8 cellular contexts compared by ENCODE assay signal in the genomic region with DNA sequence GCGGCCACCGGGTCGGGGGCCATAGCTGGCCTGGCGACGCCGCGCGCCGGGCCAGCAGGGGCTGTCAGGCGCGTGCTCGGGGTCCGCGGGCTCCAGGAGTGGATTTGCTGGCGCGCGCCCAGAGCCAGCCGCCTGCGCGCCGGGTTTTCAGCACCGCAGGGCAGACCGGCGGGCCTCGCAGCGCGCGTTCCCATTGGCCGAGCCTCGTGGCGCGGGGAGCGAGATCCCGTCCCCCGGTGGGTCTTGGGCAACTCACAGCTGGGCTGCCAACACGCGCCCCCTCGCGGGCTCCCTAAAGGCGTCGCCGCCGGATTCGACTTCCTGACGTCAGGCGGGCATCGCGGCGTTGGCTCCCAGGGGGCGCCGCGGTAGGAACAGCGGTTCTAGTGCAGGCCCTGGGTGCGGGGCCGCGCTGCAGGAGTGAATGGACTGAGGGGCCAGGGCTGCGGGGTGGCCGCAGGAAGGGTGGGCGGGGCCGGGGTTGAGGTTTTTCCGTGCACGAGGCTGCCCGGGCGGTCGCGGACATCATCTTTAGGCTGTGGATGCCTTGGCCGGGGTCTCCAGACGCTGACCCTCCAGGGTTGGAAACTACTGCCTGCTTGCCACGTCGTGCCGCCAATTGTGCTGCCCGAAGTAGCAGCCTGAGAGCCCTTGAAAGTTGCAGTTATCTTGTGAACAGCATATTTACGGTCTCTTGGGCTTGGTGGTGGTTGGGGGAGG. TPM values are rescaled to one million over a fixed set of nuclear protein-coding genes. Genes with fewer than 3 reads are reported as not detected.
DNase-seq lines count a peak whose midpoint lies in the region; ATAC-seq and TF ChIP-seq lines count a peak whose summit lies in the region.

A gene (minus strand): TSS at position 268 of the 720 bp plus-strand sequence. CDS start 74 bp downstream, at position 194.

- peak; percentile 52 for TF ChIP-seq CTCF in parathyroid adenoma (IDR thresholded peaks at IDR 0.05)
- TF ChIP-seq CTCF in upper lobe of left lung (IDR thresholded peaks at IDR 0.05): peak; percentile 55 to 84 (median 63)

- H3K4me1 ChIP-seq in parathyroid adenoma (no peaks in the 10 kb centered on the region), upper lobe of left lung (peaks cover 5 to 27% (median 10%) of the 10 kb centered on the region in 4 donors)

- WGBS in adipose tissue, 3 donors: 1% methylated on average over 49 to 73 of the region's 73 CpGs
- WGBS in upper lobe of left lung, 2 donors: 1 to 5% methylated on average over 13 to 15 of the region's 73 CpGs

- CTCF ChIA-PET in HEK293T (lab: Yijun Ruan, JAX): no interaction called here

- H3K79me2 ChIP-seq in parathyroid adenoma: no peaks in the 10 kb centered on the region

- intact Hi-C loops in cardiac septum (cut with DNase I): loop anchor here (2.0 to 5.0 kb wide), 4 partner anchors 44 to 290 kb away; a partner anchor contains a TSS

- peak in 1 of 4 donors; percentile 39 for TF ChIP-seq EP300 in upper lobe of left lung (IDR thresholded peaks at IDR 0.05)

- POLR2A ChIA-PET in HEK293T (lab: Yijun Ruan, JAX): interaction anchor here (0.7 to 4.3 kb wide), 9 partner anchors 9 to 24 kb away, joined by 3 to 27 read pairs (median 4); a partner anchor contains a TSS

- H2AFZ ChIP-seq in parathyroid adenoma: peak within 1 kb of the TSS; percentile 82

- H3K36me3 ChIP-seq in parathyroid adenoma (ENCODE audit: control insufficient read depth, insufficient read depth, low read length) (no peaks in the 10 kb centered on the region), upper lobe of left lung (peaks cover 2 to 11% (median 9%) of the 10 kb centered on the region in 4 donors)

- peak in 2 of 4 donors; percentile 66 to 76 for TF ChIP-seq POLR2A in upper lobe of left lung (IDR thresholded peaks at IDR 0.05)

- ATAC-seq in upper lobe of left lung (ENCODE audit: low FRiP score in 2 of 2): peak; percentile 76

- H3K27me3 ChIP-seq in parathyroid adenoma (ENCODE audit: control insufficient read depth, insufficient read depth, low read length) (no peaks in the 10 kb centered on the region), upper lobe of left lung (no peaks in the 10 kb centered on the region)

- peak; percentile 97 for DNase-seq in GM03348 (ENCODE audit: low spot score)
- DNase-seq in HEK293T (ENCODE audit: extremely low spot score): peak; percentile 88
- DNase-seq in NCI-H128 (lab: John Stamatoyannopoulos, UW; ENCODE audit: unreplicated experiment): peak; percentile 97
- DNase-seq in SW480 (ENCODE audit: low spot score): peak; percentile 95
- peak; percentile 92 for DNase-seq in cardiac septum (ENCODE audit: low spot score)
- peak; percentile 96 to 97 for DNase-seq in upper lobe of left lung

- H3K4me2 ChIP-seq in parathyroid adenoma (ENCODE audit: low read length): peak within 1 kb of the TSS; percentile 96

- H3K9me3 ChIP-seq in parathyroid adenoma (ENCODE audit: control insufficient read depth, low read length) (no peaks in the 10 kb centered on the region), upper lobe of left lung (no peaks in the 10 kb centered on the region)

- H3K27ac ChIP-seq in adipose tissue (ENCODE audit: low read depth, low read length) (peak within 1 kb of the TSS; percentile 83), parathyroid adenoma (peak within 1 kb of the TSS; percentile 89), upper lobe of left lung (peak within 1 kb of the TSS; percentile 97 to 99 (median 98))

- no peak within 1 kb of the TSS for H3K9ac ChIP-seq in parathyroid adenoma

- H3K4me3 ChIP-seq in parathyroid adenoma (ENCODE audit: low read depth, low read length): peak within 1 kb of the TSS; percentile 79
- peak within 1 kb of the TSS; percentile 53 to 84 (median 72) for H3K4me3 ChIP-seq in upper lobe of left lung

TF ChIP-seq in HEK293T, 16 proteins besides CTCF, POLR2A, EP300 and RAD21:
- TF ChIP-seq L3MBTL2 (conservative IDR thresholded peaks at IDR 0.05) (peak; percentile 82), TARDBP (IDR thresholded peaks at IDR 0.05) (no peak), LEF1 (IDR thresholded peaks at IDR 0.05; ENCODE audit: borderline replicate concordance) (0 out of 2 replicates have a peak, but pooled peaks have one; percentile 68)
TF ChIP-seq in HEK293T: peak in this region for 2.

RNA-seq across cellular contexts. Expression of the gene that starts here (rescaled TPM):
- 10 to 100 TPM in 2 of 3 donors, 1 to 10 TPM in 1; 5.9 to 33.6 (median 29.6) TPM for polyA plus RNA-seq in adipose tissue
- total RNA-seq in cardiac septum (34.0 TPM), upper lobe of left lung (10 to 100 TPM; 38.8 to 63.7 (median 53.2) TPM)

Comparison
In these comparisons a context has a peak if more than half of its experiments do, and no peak if none do; other contexts are left out.
1. Peak in every context shown above with its lines: DNase-seq, ATAC-seq, H3K4me3 ChIP-seq and H3K27ac ChIP-seq.